In genomic region chr19:21020298-21021227, GRCh38 we compare ENCODE assay signal across 8 cellular contexts. TPM values are rescaled to one million over a fixed set of nuclear protein-coding genes. Genes with fewer than 3 reads are reported as not detected.
DNase-seq lines count a peak whose midpoint lies in the region; ATAC-seq, FAIRE-seq and TF ChIP-seq lines count a peak whose summit lies in the region.

TSS of gene ZNF430 (plus strand) at chr19:21020657. CDS start at chr19:21020801, 144 bp downstream.

- intact Hi-C loops in T-helper 1 cell treated with Interleukin-12 subunit alpha and Interleukin-12 subunit beta and Interleukin-4 antibody, amounts not matched to agents 30 ng/mL and 1 ng/mL, for 36 hours (cut with micrococcal nuclease): loop anchor here (1.0 to 10.0 kb wide), 16 partner anchors 8 to 1426 kb away; partner anchors contain the start of genes ZNF100, ZNF101, ZNF429 and ZNF43
- intact Hi-C loops in left ventricle myocardium inferior (cut with micrococcal nuclease): no loop called here

- H3K27me3 Mint-ChIP-seq in progenitor cell of endocrine pancreas: no peaks in the 10 kb centered on the region

- H3K4me1 Mint-ChIP-seq in progenitor cell of endocrine pancreas (ENCODE audit: low read depth): peaks cover 16% of the 10 kb centered on the region

- peak; percentile 96 for FAIRE-seq in GM12892 (lab: Jason Lieb, UNC)

- DNase-seq in GM12892 (ENCODE audit: insufficient read length) (peak; percentile 50), NCI-H146 treated with DMSO at 0.1 percent for 48 hours (lab: John Stamatoyannopoulos, UW; ENCODE audit: unreplicated experiment) (peak; percentile 99), amniotic epithelial cell (ENCODE audit: low read depth) (peak; percentile 94), left ventricle myocardium inferior (peak; percentile 92), progenitor cell of endocrine pancreas (ENCODE audit: low spot score, unreplicated experiment) (peak; percentile 83)

- H3K27me3 ChIP-seq in left ventricle myocardium inferior (ENCODE audit: low read depth): no peaks in the 10 kb centered on the region

- 2% methylated on average over 44 of the region's 44 CpGs for WGBS in urinary bladder

- TF ChIP-seq CTCF in left ventricle myocardium inferior (IDR thresholded peaks at IDR 0.05; ENCODE audit: borderline replicate concordance): no peak
- TF ChIP-seq CTCF in progenitor cell of endocrine pancreas (IDR thresholded peaks at IDR 0.05; ENCODE audit: unreplicated experiment): no peak

- H3K27ac ChIP-seq in left ventricle myocardium inferior (replicated peaks) (peak within 1 kb of the TSS; percentile 86), urinary bladder (ENCODE audit: low read depth) (peak within 1 kb of the TSS; percentile 77)

- H3K9me3 ChIP-seq in left ventricle myocardium inferior (replicated peaks): no peaks in the 10 kb centered on the region

- TF ChIP-seq POLR2A in GM12892 (IDR thresholded peaks at IDR 0.05; ENCODE audit: low read depth, low read length): peak; percentile 91

- peak within 1 kb of the TSS; percentile 97 for H3K4me3 ChIP-seq in left ventricle myocardium inferior
- peak within 1 kb of the TSS; percentile 69 for H3K4me3 ChIP-seq in urinary bladder (ENCODE audit: low read depth, low read length)

- peak within 1 kb of the TSS; percentile 98 for H3K4me3 Mint-ChIP-seq in progenitor cell of endocrine pancreas (ENCODE audit: low read depth)

- H3K36me3 Mint-ChIP-seq in progenitor cell of endocrine pancreas (ENCODE audit: insufficient read depth): peaks cover 16% of the 10 kb centered on the region

- peak within 1 kb of the TSS; percentile 100 for H3K27ac Mint-ChIP-seq in progenitor cell of endocrine pancreas

- H3K9me3 Mint-ChIP-seq in progenitor cell of endocrine pancreas (ENCODE audit: low read depth): no peaks in the 10 kb centered on the region

- ATAC-seq in HG02870 (IDR thresholded peaks at IDR 0.05; ENCODE audit: unreplicated experiment): peak; percentile 95

- H3K36me3 ChIP-seq in left ventricle myocardium inferior (peaks cover 28% of the 10 kb centered on the region), urinary bladder (ENCODE audit: insufficient read depth) (peaks cover 3% of the 10 kb centered on the region)

- H3K4me1 ChIP-seq in left ventricle myocardium inferior: peaks cover 23% of the 10 kb centered on the region
- H3K4me1 ChIP-seq in urinary bladder (ENCODE audit: insufficient read depth): peaks cover 2% of the 10 kb centered on the region

RNA-seq across cellular contexts. Expression of gene ZNF430, which starts in this region (rescaled TPM):
- 11.0 TPM for polyA plus RNA-seq in GM12892 (2012; ENCODE audit: missing spikeins)
- total RNA-seq in T-helper 1 cell treated with Interleukin-12 subunit alpha and Interleukin-12 subunit beta and Interleukin-4 antibody, amounts not matched to agents 30 ng/mL and 1 ng/mL, for 36 hours: 23.6 and 26.2 TPM in 2 replicates
- total RNA-seq in left ventricle myocardium inferior (3.1 TPM), progenitor cell of endocrine pancreas (22.8 and 24.1 TPM in 2 replicates), urinary bladder (25.9 TPM)
- 3.7 TPM for polyA plus RNA-seq in urinary bladder

Comparison
In these comparisons a context has a peak if more than half of its experiments do, and no peak if none do; other contexts are left out.
1. Peak in every context shown above with its lines: DNase-seq, ATAC-seq, H3K4me3 ChIP-seq and H3K27ac ChIP-seq.